15 cellular contexts compared by ENCODE assay signal in the genomic region with DNA sequence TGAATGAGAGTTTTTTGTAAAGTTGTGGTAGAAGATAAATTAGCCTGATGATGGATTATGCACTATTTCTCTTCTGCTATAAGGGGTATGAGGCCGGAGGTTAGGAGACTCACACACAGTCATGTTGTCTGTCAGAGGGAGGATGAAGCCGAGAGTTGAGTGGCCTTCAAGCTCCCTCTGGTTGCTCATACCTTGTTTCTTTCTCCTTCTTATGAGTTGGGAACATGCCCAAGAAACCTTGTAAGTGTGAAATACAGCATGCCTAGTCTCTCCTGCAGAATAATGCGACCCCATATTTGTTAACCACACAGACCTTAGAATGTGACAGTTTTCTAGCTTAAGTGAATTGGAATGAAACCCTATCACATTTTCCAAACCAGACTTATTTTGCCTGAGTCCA.
DNase-seq lines count a peak whose midpoint lies in the region; ATAC-seq and TF ChIP-seq lines count a peak whose summit lies in the region.
"Had no signal": no experiment of that assay in that cellular context is flagged by ENCODE, and none has a peak within 500 bp of the region (broad histone marks: within the 10 kb centered on the region; RNA-seq: fewer than 3 reads in every experiment).

No MANE protein-coding gene starts in this region.

- no peak overlapping the region for H4K8ac ChIP-seq in mesenchymal stem cell (ENCODE audit: low read length)

- H3K4me1 ChIP-seq in Loucy (ENCODE audit: insufficient read depth, low read length, poor library complexity, severe bottlenecking) (peaks cover 30% of the 10 kb centered on the region), mesenchymal stem cell (ENCODE audit: control insufficient read depth, insufficient read depth, low read depth, low read length) (peaks cover 3% of the 10 kb centered on the region), thoracic aorta (ENCODE audit: control insufficient read depth in 1 of 2, low read depth in 2 of 2) (peaks cover 27 to 65% of the 10 kb centered on the region in 2 donors), prostate gland (replicated peaks) (no peaks in the 10 kb centered on the region)

- no peak overlapping the region for H2BK15ac ChIP-seq in mesenchymal stem cell (ENCODE audit: low read depth, poor library complexity, severe bottlenecking)

- no peak overlapping the region for H2BK5ac ChIP-seq in mesenchymal stem cell (ENCODE audit: low read depth, low read length, poor library complexity, severe bottlenecking)

- H3K9me3 ChIP-seq in Loucy (ENCODE audit: insufficient read depth, low read depth, low read length), result no peaks in the 10 kb centered on the region
- no peaks in the 10 kb centered on the region for H3K9me3 ChIP-seq in mesenchymal stem cell (ENCODE audit: control insufficient read depth, low read length)
- no peaks in the 10 kb centered on the region for H3K9me3 ChIP-seq in thoracic aorta
- no peaks in the 10 kb centered on the region for H3K9me3 ChIP-seq in prostate gland
- H3K9me3 ChIP-seq: ovary had no signal

- no peak overlapping the region for H3K18ac ChIP-seq in mesenchymal stem cell (ENCODE audit: low read depth in 1 of 2, low read length in 2 of 2)

- H3K14ac ChIP-seq in mesenchymal stem cell (ENCODE audit: low read length in 2 of 2), result no peak overlapping the region

- H3K4ac ChIP-seq in mesenchymal stem cell (ENCODE audit: low read depth in 1 of 2, low read length in 2 of 2), result no peak overlapping the region

- H2BK120ac ChIP-seq in mesenchymal stem cell (ENCODE audit: low read depth, low read length), result no peak overlapping the region

- TF ChIP-seq POLR2A in prostate gland (IDR thresholded peaks at IDR 0.05), result no peak

- no peaks in the 10 kb centered on the region for H4K20me1 ChIP-seq in Loucy (ENCODE audit: insufficient read depth, low read length, poor library complexity, severe bottlenecking)

- H3K27ac ChIP-seq in coronary artery, result peak overlapping the region; percentile 35 to 80
- no peak overlapping the region for H3K27ac ChIP-seq in mesenchymal stem cell (ENCODE audit: low read length, poor library complexity, severe bottlenecking)
- H3K27ac ChIP-seq in thoracic aorta, result peak overlapping the region; percentile 48 to 62
- no peak overlapping the region for H3K27ac ChIP-seq in prostate gland
- H3K27ac ChIP-seq: ovary had no signal

- H3K9ac ChIP-seq in Loucy (ENCODE audit: low read depth, low read length, poor library complexity, severe bottlenecking), result no peak overlapping the region
- peak overlapping the region; percentile 87 for H3K9ac ChIP-seq in mesenchymal stem cell (ENCODE audit: low read length)

- H3K79me2 ChIP-seq in Loucy (ENCODE audit: insufficient read depth, low read length), result no peaks in the 10 kb centered on the region

- no peak overlapping the region for H3K23ac ChIP-seq in mesenchymal stem cell (ENCODE audit: low read length in 2 of 2)

- H3K79me1 ChIP-seq in mesenchymal stem cell (replicated peaks; ENCODE audit: low read length, poor library complexity, severe bottlenecking), result peaks cover 33% of the 10 kb centered on the region

- TF ChIP-seq CTCF in Loucy (conservative IDR thresholded peaks at IDR 0.05; ENCODE audit: low read length), result no peak
- TF ChIP-seq CTCF in coronary artery (IDR thresholded peaks at IDR 0.05), result no peak
- TF ChIP-seq CTCF in thoracic aorta (IDR thresholded peaks at IDR 0.05), result no peak
- TF ChIP-seq CTCF in prostate gland (IDR thresholded peaks at IDR 0.05), result no peak

- H2BK12ac ChIP-seq in mesenchymal stem cell (ENCODE audit: low read length in 2 of 2), result no peak overlapping the region

- DNase-seq in coronary artery (ENCODE audit: low spot score) (no peak), mesenchymal stem cell (no peak), thoracic aorta (ENCODE audit: low spot score) (no peak), hepatic stellate cell (ENCODE audit: low spot score) (no peak), prostate gland (ENCODE audit: low spot score) (no peak), NCI-H524 treated with DMSO at 0.1 percent for 48 hours (lab: John Stamatoyannopoulos, UW) (no peak)
- DNase-seq: activated CD4-positive, alpha-beta T cell treated with anti-CD3 and anti-CD28 coated beads for 4 hours; CD8-positive, alpha-beta T cell; NCI-H1092 treated with DMSO at 0.1 percent for 48 hours; stimulated activated CD4-positive, alpha-beta T cell treated with anti-CD3 and anti-CD28 coated beads, Interleukin-4, amount 100 ng/mL, for 24 hours; stimulated activated naive CD4-positive, alpha-beta T cell had no signal

- 65% methylated on average over 2 of the region's 3 CpGs for WGBS in mesenchymal stem cell
- WGBS in prostate gland, result 77% methylated on average over 3 of the region's 3 CpGs

- H3K9me2 ChIP-seq in Loucy (replicated peaks; ENCODE audit: low read depth, low read length), result no peaks in the 10 kb centered on the region

- H3F3A ChIP-seq in Loucy (ENCODE audit: low read depth), result peaks cover 2% of the 10 kb centered on the region; the same call in 1 of the 2 replicates

- peak overlapping the region; percentile 54 for H3K4me2 ChIP-seq in Loucy (ENCODE audit: low read depth, low read length, poor library complexity, severe bottlenecking)
- no peak overlapping the region for H3K4me2 ChIP-seq in mesenchymal stem cell (ENCODE audit: low read length, poor library complexity, severe bottlenecking)

- no peaks in the 10 kb centered on the region for H3K36me3 ChIP-seq in Loucy (ENCODE audit: insufficient read depth, low read length)
- H3K36me3 ChIP-seq in mesenchymal stem cell (ENCODE audit: control insufficient read depth in 1 of 2, insufficient read depth in 2 of 2, low read depth in 1 of 2, low read length in 2 of 2), result no peaks in the 10 kb centered on the region
- H3K36me3 ChIP-seq in thoracic aorta, result no peaks in the 10 kb centered on the region
- no peaks in the 10 kb centered on the region for H3K36me3 ChIP-seq in prostate gland
- H3K36me3 ChIP-seq: ovary had no signal

- H3K27me3 ChIP-seq in Loucy (ENCODE audit: insufficient read depth, low read length, poor library complexity, severe bottlenecking) (no peaks in the 10 kb centered on the region), mesenchymal stem cell (ENCODE audit: control insufficient read depth in 1 of 2, insufficient read depth in 1 of 2, low read length in 2 of 2) (no peaks in the 10 kb centered on the region), thoracic aorta (replicated peaks; ENCODE audit: insufficient read depth) (no peaks in the 10 kb centered on the region), prostate gland (replicated peaks; ENCODE audit: insufficient read depth) (no peaks in the 10 kb centered on the region)
- H3K27me3 ChIP-seq: ovary had no signal

- intact Hi-C loops in prostate gland (cut with DNase I), result loop anchor here (5.0 to 10.0 kb wide), 2 partner anchors 257 to 366 kb away; a partner anchor contains a TSS

- no peak for ATAC-seq in thoracic aorta (ENCODE audit: insufficient number of reproducible peaks, low FRiP score, low read depth)
- no peak for ATAC-seq in GM19328 (IDR thresholded peaks at IDR 0.05; ENCODE audit: unreplicated experiment)
- ATAC-seq: CD8-positive, alpha-beta T cell; HCT116 had no signal

- no peak overlapping the region for H2AK5ac ChIP-seq in mesenchymal stem cell (ENCODE audit: low read length, severe bottlenecking)

- H4K91ac ChIP-seq in mesenchymal stem cell (ENCODE audit: low read length), result no peak overlapping the region

- H3K4me3 ChIP-seq in Loucy (ENCODE audit: low read length, poor library complexity, severe bottlenecking) (peak overlapping the region; percentile 14), coronary artery (peak overlapping the region; percentile 30), mesenchymal stem cell (ENCODE audit: insufficient read depth in 1 of 2, low read depth in 1 of 2, low read length in 2 of 2) (peak overlapping the region in 1 of 2 experiments; percentile 64), thoracic aorta (no peak overlapping the region), prostate gland (no peak overlapping the region)
- H3K4me3 ChIP-seq: ovary had no signal

- H2AFZ ChIP-seq in Loucy (ENCODE audit: low read length), result no peak overlapping the region
- H2AFZ ChIP-seq in mesenchymal stem cell (ENCODE audit: low read depth, low read length), result no peak overlapping the region

Comparison
In these comparisons a context has a peak if more than half of its experiments do, and no peak if none do; other contexts are left out.
1. H3K4me3 ChIP-seq: peak in Loucy (single experiment) and coronary artery (single experiment); none in thoracic aorta (single experiment) and prostate gland (0 of 2).
2. H3K27ac ChIP-seq: peak in coronary artery (2 of 2) and thoracic aorta (2 of 2); none in mesenchymal stem cell (single experiment) and prostate gland (0 of 2).